ENCODE assay signal across 13 cellular contexts in genomic region chr7:1915326-1915725, GRCh38.
DNase-seq lines count a peak whose midpoint lies in the region; ATAC-seq, FAIRE-seq and TF ChIP-seq lines count a peak whose summit lies in the region.
"Had no signal": no experiment of that assay in that cellular context is flagged by ENCODE, and none has a peak within 500 bp of the region (broad histone marks: within the 10 kb centered on the region; RNA-seq: fewer than 3 reads in every experiment).

No MANE protein-coding gene starts in this region.

- no peaks in the 10 kb centered on the region for H3K9me3 Mint-ChIP-seq in dendritic cell treated with granulocyte-macrophage colony-stimulating factor and Interleukin-4, amounts not matched to agents 40 ng/mL and 50 ng/mL, for 4 days
- no peaks in the 10 kb centered on the region for H3K9me3 Mint-ChIP-seq in neural crest cell
- H3K9me3 Mint-ChIP-seq: IgD-negative memory B cell had no signal

- intact Hi-C loops in right lobe of liver (cut with DNase I): no loop called here
- intact Hi-C loops in HepG2 (cut with micrococcal nuclease; ENCODE audit: unreplicated experiment): no loop called here
- intact Hi-C loops in dendritic cell treated with granulocyte-macrophage colony-stimulating factor and Interleukin-4, amounts not matched to agents 40 ng/mL and 50 ng/mL, for 4 days (cut with micrococcal nuclease): loop anchor here (10.0 kb wide), 1 partner anchor 109 kb away; no protein-coding TSS in a partner anchor

- H4K20me1 ChIP-seq in HepG2 (ENCODE audit: insufficient read depth, low read length): no peaks in the 10 kb centered on the region

- WGBS in right lobe of liver (ENCODE audit: insufficient coverage, low coverage, low lambda C conversion rate, missing lambda C conversion rate): 95% methylated on average over 16 of the region's 30 CpGs
- WGBS in HepG2 (ENCODE audit: low lambda C conversion rate): 97% methylated on average over 30 of the region's 30 CpGs

- H3K4me2 ChIP-seq in HepG2 (ENCODE audit: low read depth, low read length): no peak overlapping the region
- H3K4me2 ChIP-seq: A549 had no signal

- TF ChIP-seq POLR2A in right lobe of liver (IDR thresholded peaks at IDR 0.05) (no peak), HepG2 (IDR thresholded peaks at IDR 0.05; ENCODE audit: insufficient read depth in 1 of 2, low read depth in 2 of 2, low read length in 2 of 2) (no peak)

- CTCF ChIA-PET in HepG2 (lab: Yijun Ruan, JAX; ENCODE audit: low intra/inter-chr PET ratio, low total read pairs): no interaction called here

- TF ChIP-seq CTCF in right lobe of liver (IDR thresholded peaks at IDR 0.05) (no peak), HepG2 (CRISPR knock-in tag; IDR thresholded peaks at IDR 0.05) (no peak), neural crest cell (conservative IDR thresholded peaks at IDR 0.05) (no peak)

- no peaks in the 10 kb centered on the region for H3K9me3 ChIP-seq in right lobe of liver
- no peaks in the 10 kb centered on the region for H3K9me3 ChIP-seq in HepG2 (ENCODE audit: low read length)
- H3K9me3 ChIP-seq: A549, BE2C had no signal

- H3K27me3 Mint-ChIP-seq in dendritic cell treated with granulocyte-macrophage colony-stimulating factor and Interleukin-4, amounts not matched to agents 40 ng/mL and 50 ng/mL, for 4 days: no peaks in the 10 kb centered on the region
- no peaks in the 10 kb centered on the region for H3K27me3 Mint-ChIP-seq in neural crest cell (ENCODE audit: low read depth)

- no peak for FAIRE-seq in HepG2 (lab: Jason Lieb, UNC)
- FAIRE-seq: A549, H54 had no signal

- peak overlapping the region; percentile 86 for H3K27ac Mint-ChIP-seq in dendritic cell treated with granulocyte-macrophage colony-stimulating factor and Interleukin-4, amounts not matched to agents 40 ng/mL and 50 ng/mL, for 4 days
- H3K27ac Mint-ChIP-seq in neural crest cell (ENCODE audit: unreplicated experiment): peak overlapping the region; percentile 19
- H3K27ac Mint-ChIP-seq: IgD-negative memory B cell had no signal

- TF ChIP-seq EP300 in HepG2 (IDR thresholded peaks at IDR 0.05; ENCODE audit: low read depth in 2 of 2, low read length in 2 of 2) (no peak), HepG2 (CRISPR knock-in tag; IDR thresholded peaks at IDR 0.05; ENCODE audit: borderline replicate concordance) (no peak)

- TF ChIP-seq RAD21 in HepG2 (CRISPR knock-in tag; IDR thresholded peaks at IDR 0.05): no peak

- no peaks in the 10 kb centered on the region for H3K79me2 ChIP-seq in HepG2 (ENCODE audit: insufficient read depth, low read length)

- no peaks in the 10 kb centered on the region for H3K36me3 ChIP-seq in right lobe of liver
- H3K36me3 ChIP-seq in HepG2 (replicated peaks in 1 of 2; ENCODE audit: control insufficient read depth in 1 of 2, insufficient read depth in 2 of 2, low read length in 2 of 2): peaks cover 3% of the 10 kb centered on the region in 2 experiments; a peak in 1 of 5 replicates
- H3K36me3 ChIP-seq: BE2C had no signal

- peaks cover 0 to 13% (median 6%) of the 10 kb centered on the region in 4 donors for H3K4me1 ChIP-seq in right lobe of liver
- peaks cover 12% of the 10 kb centered on the region for H3K4me1 ChIP-seq in HepG2 (ENCODE audit: insufficient read depth, low read length)
- H3K4me1 ChIP-seq: A549 had no signal

- H3K4me3 Mint-ChIP-seq in dendritic cell treated with granulocyte-macrophage colony-stimulating factor and Interleukin-4, amounts not matched to agents 40 ng/mL and 50 ng/mL, for 4 days: no peak overlapping the region
- no peak overlapping the region for H3K4me3 Mint-ChIP-seq in neural crest cell
- H3K4me3 Mint-ChIP-seq: IgD-negative memory B cell had no signal

- H3K27me3 ChIP-seq in right lobe of liver: no peaks in the 10 kb centered on the region
- no peaks in the 10 kb centered on the region for H3K27me3 ChIP-seq in HepG2 (ENCODE audit: control insufficient read depth in 1 of 2, insufficient read depth in 2 of 2, low read length in 2 of 2)
- H3K27me3 ChIP-seq: BE2C had no signal

- no peak overlapping the region for H3K4me3 ChIP-seq in right lobe of liver
- no peak overlapping the region for H3K4me3 ChIP-seq in HepG2 (replicated peaks in 1 of 3; ENCODE audit: insufficient read depth in 1 of 3, low read depth in 2 of 3, low read length in 3 of 3)
- H3K4me3 ChIP-seq: A549 had no signal

- DNase-seq in right lobe of liver (peak in 2 of 3 donors; percentile 14 to 44), HepG2 (ENCODE audit: low spot score) (no peak), neural crest cell (ENCODE audit: low read depth, low spot score) (no peak), GF-D8 (lab: John Stamatoyannopoulos, UW) (no peak), NCI-H2081 (lab: John Stamatoyannopoulos, UW) (no peak)
- DNase-seq: BE2C, DMS53 had no signal

- peaks cover 68% of the 10 kb centered on the region for H3K4me1 Mint-ChIP-seq in dendritic cell treated with granulocyte-macrophage colony-stimulating factor and Interleukin-4, amounts not matched to agents 40 ng/mL and 50 ng/mL, for 4 days (ENCODE audit: low read depth)
- peaks cover 4% of the 10 kb centered on the region for H3K4me1 Mint-ChIP-seq in neural crest cell

- BruUV-seq in HepG2 (replicated peaks; lab: Mats Ljungman, UMichigan): no TSS peak

- ATAC-seq in right lobe of liver (no peak), HepG2 (no peak), HG02623 (IDR thresholded peaks at IDR 0.05; ENCODE audit: unreplicated experiment) (no peak)
- ATAC-seq: A549, HCT116 had no signal

- H3K9ac ChIP-seq in HepG2 (ENCODE audit: insufficient read depth, low read depth, low read length): no peak overlapping the region

- POLR2A ChIA-PET in HepG2 (lab: Yijun Ruan, JAX): no interaction called here

- in situ Hi-C loops in HepG2 (cut with HindIII; ENCODE audit: extremely low pct_ligation_motif_present, low pct_unique_long_range_greater_than_20kb): no loop called here

- H3K36me3 Mint-ChIP-seq in dendritic cell treated with granulocyte-macrophage colony-stimulating factor and Interleukin-4, amounts not matched to agents 40 ng/mL and 50 ng/mL, for 4 days (ENCODE audit: low read depth): peaks cover 68% of the 10 kb centered on the region
- no peaks in the 10 kb centered on the region for H3K36me3 Mint-ChIP-seq in neural crest cell (ENCODE audit: low read depth)

- no peak overlapping the region for H3K27ac ChIP-seq in right lobe of liver
- H3K27ac ChIP-seq in HepG2 (ENCODE audit: extremely low read length, insufficient read depth, low read length): no peak overlapping the region
- H3K27ac ChIP-seq: A549 had no signal

- H2AFZ ChIP-seq in HepG2 (ENCODE audit: low read length): no peak overlapping the region

TF ChIP-seq in HepG2, 621 proteins besides CTCF, POLR2A, EP300 and RAD21 (continues in another document):
- no peak for TF ChIP-seq POLR2AphosphoS2 (IDR thresholded peaks at IDR 0.05; ENCODE audit: low read depth, low read length)
- no peak for TF ChIP-seq THYN1 (CRISPR knock-in tag; IDR thresholded peaks at IDR 0.05; ENCODE audit: borderline replicate concordance, low read depth)
- no peak for TF ChIP-seq E2F2 (CRISPR knock-in tag; IDR thresholded peaks at IDR 0.05; ENCODE audit: borderline replicate concordance)
- TF ChIP-seq IKZF5 (CRISPR knock-in tag; IDR thresholded peaks at IDR 0.05): no peak
- TF ChIP-seq GZF1 (CRISPR knock-in tag; IDR thresholded peaks at IDR 0.05): no peak
- no peak for TF ChIP-seq PRDM15 (CRISPR knock-in tag; IDR thresholded peaks at IDR 0.05)
- no peak for TF ChIP-seq ZNF3 (CRISPR knock-in tag; IDR thresholded peaks at IDR 0.05)
- no peak for TF ChIP-seq FOSL1 (CRISPR knock-in tag; IDR thresholded peaks at IDR 0.05; ENCODE audit: borderline replicate concordance)
- TF ChIP-seq GABPB1 (CRISPR knock-in tag; IDR thresholded peaks at IDR 0.05): no peak

Comparison
In these comparisons a context has a peak if more than half of its experiments do, and no peak if none do; other contexts are left out.
1. DNase-seq: peak in right lobe of liver (2 of 3); none in HepG2 (single experiment), neural crest cell (single experiment), GF-D8 (single experiment) and NCI-H2081 (0 of 2).